Comparison of ENCODE assay signal across 17 cellular contexts in the genomic region with DNA sequence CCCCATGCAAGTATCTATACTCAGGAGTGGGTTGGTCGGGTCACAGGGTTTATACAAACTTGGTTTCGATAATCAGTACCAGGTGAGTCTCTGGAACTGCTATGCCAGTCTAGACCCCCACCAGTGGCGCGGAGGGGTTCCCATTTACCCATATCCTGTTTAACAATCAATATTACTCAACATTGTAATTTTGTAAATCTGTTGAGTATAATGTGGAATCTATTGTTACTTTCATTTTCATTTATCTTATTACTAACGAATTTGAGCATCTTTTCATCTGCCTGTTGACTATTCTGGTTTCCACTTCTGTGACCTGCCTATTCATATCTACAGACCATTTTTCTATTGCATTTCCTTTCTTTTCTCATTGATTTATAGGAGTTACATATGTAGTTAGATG.
A peak's percentile ranks its signal among the peaks of the same experiment; 100 is the strongest.
DNase-seq lines count a peak whose midpoint lies in the region; ATAC-seq lines count a peak whose summit lies in the region.
"Had no signal": no experiment of that assay in that cellular context is flagged by ENCODE, and none has a peak within 500 bp of the region (broad histone marks: within the 10 kb centered on the region; RNA-seq: fewer than 3 reads in every experiment).

No MANE protein-coding gene starts in this region.

- H3K36me3 Mint-ChIP-seq in activated CD8-positive, alpha-beta memory T cell treated with anti-CD3 and anti-CD28 coated beads, Interleukin-2, amount 10 ng/mL, durations not matched to agents 7 days and 5 days, result peaks cover 2% of the 10 kb centered on the region
- no peaks in the 10 kb centered on the region for H3K36me3 Mint-ChIP-seq in effector memory CD8-positive, alpha-beta T cell (ENCODE audit: insufficient read depth)
- H3K36me3 Mint-ChIP-seq: brain, neural progenitor cell had no signal

- no peaks in the 10 kb centered on the region for H3K9me3 Mint-ChIP-seq in activated CD8-positive, alpha-beta memory T cell treated with anti-CD3 and anti-CD28 coated beads, Interleukin-2, amount 10 ng/mL, durations not matched to agents 7 days and 5 days (ENCODE audit: low read depth)
- H3K9me3 Mint-ChIP-seq in effector memory CD8-positive, alpha-beta T cell, result no peaks in the 10 kb centered on the region
- H3K9me3 Mint-ChIP-seq in stimulated activated naive CD8-positive, alpha-beta T cell treated with anti-CD3 and anti-CD28 coated beads, Interleukin-15, amount 100 ng/mL, for 72 hours, result no peaks in the 10 kb centered on the region
- H3K9me3 Mint-ChIP-seq: brain had no signal

- peak overlapping the region; percentile 97 for H3K27ac Mint-ChIP-seq in activated CD8-positive, alpha-beta memory T cell treated with anti-CD3 and anti-CD28 coated beads, Interleukin-2, amount 10 ng/mL, durations not matched to agents 7 days and 5 days
- peak overlapping the region; percentile 74 to 88 for H3K27ac Mint-ChIP-seq in effector memory CD8-positive, alpha-beta T cell
- peak overlapping the region; percentile 94 to 99 for H3K27ac Mint-ChIP-seq in stimulated activated naive CD8-positive, alpha-beta T cell treated with anti-CD3 and anti-CD28 coated beads, Interleukin-15, amount 100 ng/mL, for 72 hours
- H3K27ac Mint-ChIP-seq: brain, neural progenitor cell had no signal

- peak overlapping the region; percentile 75 for H3K4me3 Mint-ChIP-seq in activated CD8-positive, alpha-beta memory T cell treated with anti-CD3 and anti-CD28 coated beads, Interleukin-2, amount 10 ng/mL, durations not matched to agents 7 days and 5 days
- H3K4me3 Mint-ChIP-seq in effector memory CD8-positive, alpha-beta T cell, result peak overlapping the region; percentile 67 to 75
- H3K4me3 Mint-ChIP-seq in stimulated activated naive CD8-positive, alpha-beta T cell treated with anti-CD3 and anti-CD28 coated beads, Interleukin-15, amount 100 ng/mL, for 72 hours, result peak overlapping the region; percentile 69 to 82
- H3K4me3 Mint-ChIP-seq: brain, neural progenitor cell had no signal

- H3K27me3 Mint-ChIP-seq in activated CD8-positive, alpha-beta memory T cell treated with anti-CD3 and anti-CD28 coated beads, Interleukin-2, amount 10 ng/mL, durations not matched to agents 7 days and 5 days, result no peaks in the 10 kb centered on the region
- H3K27me3 Mint-ChIP-seq in effector memory CD8-positive, alpha-beta T cell, result no peaks in the 10 kb centered on the region
- no peaks in the 10 kb centered on the region for H3K27me3 Mint-ChIP-seq in stimulated activated naive CD8-positive, alpha-beta T cell treated with anti-CD3 and anti-CD28 coated beads, Interleukin-15, amount 100 ng/mL, for 72 hours

- peaks cover 63% of the 10 kb centered on the region for H3K4me1 Mint-ChIP-seq in activated CD8-positive, alpha-beta memory T cell treated with anti-CD3 and anti-CD28 coated beads, Interleukin-2, amount 10 ng/mL, durations not matched to agents 7 days and 5 days
- H3K4me1 Mint-ChIP-seq in effector memory CD8-positive, alpha-beta T cell (ENCODE audit: low read depth in 2 of 2), result peaks cover 42 to 46% of the 10 kb centered on the region in 2 donors
- peaks cover 83% of the 10 kb centered on the region for H3K4me1 Mint-ChIP-seq in stimulated activated naive CD8-positive, alpha-beta T cell treated with anti-CD3 and anti-CD28 coated beads, Interleukin-15, amount 100 ng/mL, for 72 hours

- DNase-seq in activated effector memory CD4-positive, alpha-beta T cell treated with anti-CD3 and anti-CD28 coated beads, Interleukin-2, amount 50 U/mL, for 16 hours, result peak; percentile 82
- no peak for DNase-seq in activated effector memory CD4-positive, alpha-beta T cell treated with Interleukin-2 at 50 U/mL for 16 hours
- peak; percentile 75 for DNase-seq in activated CD8-positive, alpha-beta memory T cell treated with anti-CD3 and anti-CD28 coated beads, Interleukin-2, amount 10 ng/mL, durations not matched to agents 7 days and 5 days
- no peak for DNase-seq in effector memory CD8-positive, alpha-beta T cell
- peak in 1 of 2 donors; percentile 52 for DNase-seq in stimulated activated naive CD8-positive, alpha-beta T cell treated with anti-CD3 and anti-CD28 coated beads, Interleukin-15, amount 100 ng/mL, for 72 hours
- no peak for DNase-seq in NCI-H2227 (lab: John Stamatoyannopoulos, UW; ENCODE audit: unreplicated experiment)
- DNase-seq in NCI-H1092 (lab: John Stamatoyannopoulos, UW), result no peak
- no peak for DNase-seq in SHP77 treated with DMSO at 0.1 percent for 48 hours (lab: John Stamatoyannopoulos, UW)
- DNase-seq: COR-L47, heart right ventricle, mesendoderm, NCI-H2081, NCI-H526 treated with DMSO at 0.1 percent for 48 hours, Peyer's patch, transverse colon had no signal

- CTCF ChIA-PET in activated CD8-positive, alpha-beta memory T cell treated with anti-CD3 and anti-CD28 coated beads, Interleukin-2, amount 10 ng/mL, durations not matched to agents 7 days and 5 days (lab: Charles Lee), result interaction anchor here (0.7 to 1.5 kb wide), 3 partner anchors 12 to 37 kb away, joined by 3 to 6 read pairs (median 3); no protein-coding TSS in a partner anchor

- ATAC-seq in activated CD8-positive, alpha-beta memory T cell treated with anti-CD3 and anti-CD28 coated beads, Interleukin-2, amount 10 ng/mL, durations not matched to agents 7 days and 5 days, result peak; percentile 54
- ATAC-seq in effector memory CD8-positive, alpha-beta T cell (replicated peaks), result no peak
- peak; percentile 61 for ATAC-seq in stimulated activated naive CD8-positive, alpha-beta T cell treated with anti-CD3 and anti-CD28 coated beads, Interleukin-15, amount 100 ng/mL, for 72 hours
- ATAC-seq: heart right ventricle had no signal

Comparison
In these comparisons a context has a peak if more than half of its experiments do, and no peak if none do; other contexts are left out.
1. DNase-seq: peak in activated effector memory CD4-positive, alpha-beta T cell treated with anti-CD3 and anti-CD28 coated beads, Interleukin-2, amount 50 U/mL, for 16 hours (single experiment) and activated CD8-positive, alpha-beta memory T cell treated with anti-CD3 and anti-CD28 coated beads, Interleukin-2, amount 10 ng/mL, durations not matched to agents 7 days and 5 days (single experiment); none in activated effector memory CD4-positive, alpha-beta T cell treated with Interleukin-2 at 50 U/mL for 16 hours (single experiment), effector memory CD8-positive, alpha-beta T cell (0 of 3), NCI-H2227 (single experiment), NCI-H1092 (single experiment) and SHP77 treated with DMSO at 0.1 percent for 48 hours (single experiment).
2. Peak in every context shown above with its lines, with median percentiles within 50 percentile points of each other: H3K27ac Mint-ChIP-seq and H3K4me3 Mint-ChIP-seq.